In the genomic region with DNA sequence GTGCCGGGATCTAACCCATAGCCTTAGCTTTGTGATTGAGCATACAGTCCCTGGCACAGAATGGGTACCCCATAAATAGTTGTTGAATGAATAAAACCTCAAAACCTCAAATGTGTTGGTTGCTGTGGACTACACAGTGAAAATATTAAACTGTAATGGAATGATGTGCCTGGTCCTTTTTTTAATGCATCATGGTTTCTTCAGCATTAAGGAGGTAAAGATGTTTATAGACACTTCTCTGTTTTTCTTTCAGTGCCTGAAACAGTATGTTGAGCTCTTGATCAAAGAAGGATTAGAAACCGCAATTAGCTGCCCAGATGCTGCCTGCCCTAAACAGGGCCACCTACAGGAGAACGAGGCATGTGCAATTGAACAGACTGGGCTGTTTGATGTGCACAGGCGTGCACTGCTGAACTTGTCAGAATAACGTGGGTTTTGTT, we compare ENCODE assay signal across 7 cellular contexts.
DNase-seq lines count a peak whose midpoint lies in the region; ATAC-seq and TF ChIP-seq lines count a peak whose summit lies in the region.

No MANE protein-coding gene starts in this region.

- H3K27ac ChIP-seq in OCI-LY3 (ENCODE audit: low read length) (no peak overlapping the region), brain microvascular endothelial cell (no peak overlapping the region)
- no peak overlapping the region for H3K27ac ChIP-seq in naive thymus-derived CD4-positive, alpha-beta T cell (ENCODE audit: low read depth, low read length)

- POLR2A ChIA-PET in naive thymus-derived CD4-positive, alpha-beta T cell (lab: Charles Lee) = interaction anchor here (0.8 to 1.1 kb wide), 3 partner anchors 16 to 120 kb away, joined by 3 to 4 read pairs (median 3); no protein-coding TSS in a partner anchor

- H3K27me3 Mint-ChIP-seq in naive thymus-derived CD4-positive, alpha-beta T cell = no peaks in the 10 kb centered on the region

- CTCF ChIA-PET in naive thymus-derived CD4-positive, alpha-beta T cell (lab: Charles Lee) = interaction anchor here (0.6 to 4.2 kb wide), 14 partner anchors 9 to 625 kb away, joined by 3 to 22 read pairs (median 4); no protein-coding TSS in a partner anchor

- no peaks in the 10 kb centered on the region for H3K9me3 Mint-ChIP-seq in naive thymus-derived CD4-positive, alpha-beta T cell

- H3K27me3 ChIP-seq in H7 (ENCODE audit: control insufficient read depth, insufficient read depth, low read length) (no peaks in the 10 kb centered on the region), OCI-LY3 (ENCODE audit: low read depth, low read length) (peaks cover 13% of the 10 kb centered on the region; the same call in 1 of the 2 replicates), brain microvascular endothelial cell (replicated peaks) (no peaks in the 10 kb centered on the region)
- no peaks in the 10 kb centered on the region for H3K27me3 ChIP-seq in naive thymus-derived CD4-positive, alpha-beta T cell (ENCODE audit: control insufficient read depth in 2 of 2, insufficient read depth in 2 of 2, low read length in 2 of 2)

- no peaks in the 10 kb centered on the region for H3K9me3 ChIP-seq in OCI-LY3 (ENCODE audit: insufficient read depth, low read length)
- no peaks in the 10 kb centered on the region for H3K9me3 ChIP-seq in naive thymus-derived CD4-positive, alpha-beta T cell (ENCODE audit: control insufficient read depth in 2 of 3, low read length in 3 of 3)

- H3K27ac Mint-ChIP-seq in naive thymus-derived CD4-positive, alpha-beta T cell = peak overlapping the region in 8 of 9 donors; percentile 19 to 82 (median 61)

- peaks cover 0 to 33% (median 3%) of the 10 kb centered on the region in 5 donors for H3K36me3 Mint-ChIP-seq in naive thymus-derived CD4-positive, alpha-beta T cell

- TF ChIP-seq CTCF in GM12864 (IDR thresholded peaks at IDR 0.05; ENCODE audit: low read depth, low read length, missing control alignments) = peak; percentile 57
- peak; percentile 44; the same call in 1 of the 2 replicates for TF ChIP-seq CTCF in OCI-LY3 (IDR thresholded peaks at IDR 0.05; ENCODE audit: low read depth, low read length)
- TF ChIP-seq CTCF in brain microvascular endothelial cell (IDR thresholded peaks at IDR 0.05; ENCODE audit: low read depth, low read length, missing control alignments) = peak; percentile 85

- intact Hi-C loops in naive thymus-derived CD4-positive, alpha-beta T cell (cut with micrococcal nuclease) = loop anchor here (1.0 kb wide), 1 partner anchor 117 kb away; no protein-coding TSS in a partner anchor

- H3K4me3 ChIP-seq in GM12864 (ENCODE audit: low read depth, low read length) (no peak overlapping the region), H7 (ENCODE audit: insufficient read depth, low read depth, low read length) (no peak overlapping the region), OCI-LY3 (ENCODE audit: low read length) (no peak overlapping the region), brain microvascular endothelial cell (ENCODE audit: low read depth, low read length) (no peak overlapping the region)
- no peak overlapping the region for H3K4me3 ChIP-seq in naive thymus-derived CD4-positive, alpha-beta T cell (ENCODE audit: low read length)

- peaks cover 9% of the 10 kb centered on the region for H3K4me1 ChIP-seq in OCI-LY3 (ENCODE audit: low read length)
- peaks cover 0 to 6% of the 10 kb centered on the region in 2 donors for H3K4me1 ChIP-seq in naive thymus-derived CD4-positive, alpha-beta T cell (ENCODE audit: control insufficient read depth in 2 of 2, insufficient read depth in 2 of 2, low read length in 2 of 2)

- no peak overlapping the region; the same call in 1 of the 2 replicates for H3K4me2 ChIP-seq in OCI-LY3 (ENCODE audit: low read length)

- DNase-seq in GM12864 (ENCODE audit: low read depth) = no peak
- DNase-seq in H7 = peak; percentile 65
- peak; percentile 23 for DNase-seq in brain microvascular endothelial cell
- peak in 7 of 9 donors; percentile 14 to 51 (median 27) for DNase-seq in naive thymus-derived CD4-positive, alpha-beta T cell
- DNase-seq in NCI-H226 = no peak

- in situ Hi-C loops in brain microvascular endothelial cell (cut with HindIII; ENCODE audit: low pct_ligation_motif_present, low sequenced_read_pairs) = no loop called here

- H3K36me3 ChIP-seq in H7 (replicated peaks; ENCODE audit: control insufficient read depth, insufficient read depth, low read length) (no peaks in the 10 kb centered on the region), OCI-LY3 (replicated peaks; ENCODE audit: low read depth, low read length) (no peaks in the 10 kb centered on the region), brain microvascular endothelial cell (replicated peaks) (no peaks in the 10 kb centered on the region)
- peaks cover 3 to 40% (median 6%) of the 10 kb centered on the region in 3 experiments for H3K36me3 ChIP-seq in naive thymus-derived CD4-positive, alpha-beta T cell (ENCODE audit: control insufficient read depth in 2 of 3, insufficient read depth in 3 of 3, low read length in 3 of 3)

- H3K79me2 ChIP-seq in OCI-LY3 (ENCODE audit: low read length) = no peaks in the 10 kb centered on the region

- no peak overlapping the region for H2AFZ ChIP-seq in OCI-LY3 (ENCODE audit: low read depth, low read length)

- H3K4me3 Mint-ChIP-seq in naive thymus-derived CD4-positive, alpha-beta T cell = peak overlapping the region in 1 of 10 donors; percentile 32

- peaks cover 16 to 57% (median 43%) of the 10 kb centered on the region in 7 donors for H3K4me1 Mint-ChIP-seq in naive thymus-derived CD4-positive, alpha-beta T cell

- H4K20me1 ChIP-seq in OCI-LY3 (ENCODE audit: insufficient read depth, low read length) = no peaks in the 10 kb centered on the region

- no peak overlapping the region for H3K9ac ChIP-seq in OCI-LY3 (ENCODE audit: low read length)

- ATAC-seq in naive thymus-derived CD4-positive, alpha-beta T cell = peak; percentile 83
- no peak for ATAC-seq in HG02798 (IDR thresholded peaks at IDR 0.05; ENCODE audit: poor library complexity, unreplicated experiment)

Comparison
In these comparisons a context has a peak if more than half of its experiments do, and no peak if none do; other contexts are left out.
1. DNase-seq: peak in H7 (single experiment), brain microvascular endothelial cell (single experiment) and naive thymus-derived CD4-positive, alpha-beta T cell (7 of 9); none in GM12864 (single experiment) and NCI-H226 (single experiment).
2. Peak in every context shown above with its lines, with median percentiles within 50 percentile points of each other: CTCF ChIP-seq.